In genomic region chr2:10826625-10827024, GRCh38 we compare ENCODE assay signal across 25 cellular contexts.
"Had no signal": no experiment of that assay in that cellular context is flagged by ENCODE, and none has a peak within 500 bp of the region (broad histone marks: within the 10 kb centered on the region; RNA-seq: fewer than 3 reads in every experiment).

No MANE protein-coding gene starts in this region.

- H3K27ac ChIP-seq: brain microvascular endothelial cell, cardiac muscle cell, KMS-11, VCaP had no signal

- H3K27ac Mint-ChIP-seq: activated CD4-positive, alpha-beta memory T cell treated with anti-CD3 and anti-CD28 coated beads for 36 hours; activated CD4-positive, alpha-beta T cell treated with anti-CD3 and anti-CD28 coated beads, Interleukin-2, amount 10 ng/mL, durations not matched to agents 7 days and 5 days; activated naive CD4-positive, alpha-beta T cell treated with anti-CD3 and anti-CD28 coated beads, Interleukin-2, amount 50 U/mL, for 72 hours; T-helper 17 cell had no signal

- H3K36me3 Mint-ChIP-seq: activated CD4-positive, alpha-beta memory T cell treated with anti-CD3 and anti-CD28 coated beads for 36 hours; activated naive CD4-positive, alpha-beta T cell treated with anti-CD3 and anti-CD28 coated beads, Interleukin-2, amount 50 U/mL, for 72 hours had no signal

- H3K4me2 ChIP-seq: KMS-11 had no signal

- H3K4me3 Mint-ChIP-seq: activated CD4-positive, alpha-beta memory T cell treated with anti-CD3 and anti-CD28 coated beads for 36 hours; activated CD4-positive, alpha-beta T cell treated with anti-CD3 and anti-CD28 coated beads, Interleukin-2, amount 10 ng/mL, durations not matched to agents 7 days and 5 days; activated T-cell treated with anti-CD3 and anti-CD28 coated beads, Interleukin-2, amount 50 U/mL, for 4 hours; T-helper 17 cell had no signal

- H3K36me3 ChIP-seq: brain microvascular endothelial cell, cardiac muscle cell, MG63 had no signal

- H3K4me3 ChIP-seq: cardiac muscle cell, MG63 had no signal

- DNase-seq: activated CD4-positive, alpha-beta memory T cell treated with anti-CD3 and anti-CD28 coated beads for 36 hours; activated CD4-positive, alpha-beta T cell treated with anti-CD3 and anti-CD28 coated beads, Interleukin-2, amount 10 ng/mL, durations not matched to agents 7 days and 5 days; activated CD4-positive, CD25-positive, alpha-beta regulatory T cell; activated CD8-positive, alpha-beta memory T cell treated with anti-CD3 and anti-CD28 coated beads for 24 hours; activated effector memory CD4-positive, alpha-beta T cell treated with anti-CD3 and anti-CD28 coated beads, Interleukin-2, amount 50 U/mL, for 16 hours; activated naive CD4-positive, alpha-beta T cell treated with Interleukin-2 at 50 U/mL for 16 hours; activated T-cell treated with anti-CD3 and anti-CD28 coated beads, Interleukin-2, amount 50 U/mL, for 4 hours; brain microvascular endothelial cell; MG63; NCI-H1092; NCI-H1417; NCI-H1930; NCI-H2171; NCI-H2227 treated with DMSO at 0.1 percent for 48 hours; NCI-H510A; NCI-H526 treated with DMSO at 0.1 percent for 48 hours; NCI-H82; PC-3; SHP77 treated with DMSO at 0.1 percent for 48 hours; T-helper 17 cell; T-helper 9 cell had no signal

- H3K27me3 ChIP-seq: MG63 had no signal

- ATAC-seq: activated naive CD4-positive, alpha-beta T cell treated with anti-CD3 and anti-CD28 coated beads, Interleukin-2, amount 50 U/mL, for 72 hours; activated T-cell treated with anti-CD3 and anti-CD28 coated beads, Interleukin-2, amount 50 U/mL, for 4 hours; PC-3; T-helper 17 cell had no signal

- H3K9me3 ChIP-seq: MG63 had no signal

- H3K9me3 Mint-ChIP-seq: activated CD4-positive, alpha-beta memory T cell treated with anti-CD3 and anti-CD28 coated beads for 36 hours; activated CD4-positive, alpha-beta T cell treated with anti-CD3 and anti-CD28 coated beads, Interleukin-2, amount 10 ng/mL, durations not matched to agents 7 days and 5 days; activated naive CD4-positive, alpha-beta T cell treated with anti-CD3 and anti-CD28 coated beads, Interleukin-2, amount 50 U/mL, for 72 hours; activated T-cell treated with anti-CD3 and anti-CD28 coated beads, Interleukin-2, amount 50 U/mL, for 4 hours had no signal

- H3K9ac ChIP-seq: KMS-11 had no signal

- H3K4me1 Mint-ChIP-seq: activated CD4-positive, alpha-beta T cell treated with anti-CD3 and anti-CD28 coated beads, Interleukin-2, amount 10 ng/mL, durations not matched to agents 7 days and 5 days had no signal
